20 cellular contexts compared by ENCODE assay signal in genomic region chr5:135477594-135477993, GRCh38. TPM values are rescaled to one million over a fixed set of nuclear protein-coding genes. Genes with fewer than 3 reads are reported as not detected.
DNase-seq lines count a peak whose midpoint lies in the region; ATAC-seq and TF ChIP-seq lines count a peak whose summit lies in the region.
"Had no signal": no experiment of that assay in that cellular context is flagged by ENCODE, and none has a peak within 500 bp of the region (broad histone marks: within the 10 kb centered on the region; RNA-seq: fewer than 3 reads in every experiment).

No MANE protein-coding gene starts in this region.

- no peak overlapping the region for H3K9ac ChIP-seq in smooth muscle cell (ENCODE audit: low read depth)
- H3K9ac ChIP-seq: BLaER1 treated with 17β-estradiol and CSF1 and Interleukin-3, amounts not matched to agents 10 nM and 100 nM had no signal

- H3K79me2 ChIP-seq in smooth muscle cell (ENCODE audit: low read depth): no peaks in the 10 kb centered on the region

- TF ChIP-seq POLR2A in tibial nerve (IDR thresholded peaks at IDR 0.05): no peak

- no peak overlapping the region for H3K27ac ChIP-seq in tibial nerve
- no peak overlapping the region for H3K27ac ChIP-seq in smooth muscle cell (ENCODE audit: low read depth)
- H3K27ac ChIP-seq: A549; BLaER1 treated with 17β-estradiol and CSF1 and Interleukin-3, amounts not matched to agents 10 nM and 100 nM had no signal

- H3K4me2 ChIP-seq in smooth muscle cell: no peak overlapping the region
- H3K4me2 ChIP-seq: A549; BLaER1 treated with 17β-estradiol and CSF1 and Interleukin-3, amounts not matched to agents 10 nM and 100 nM had no signal

- H3K4me3 ChIP-seq in tibial nerve (no peak overlapping the region), smooth muscle cell (no peak overlapping the region)
- H3K4me3 ChIP-seq: A549; BLaER1 treated with 17β-estradiol and CSF1 and Interleukin-3, amounts not matched to agents 10 nM and 100 nM had no signal

- no peaks in the 10 kb centered on the region for H3F3A ChIP-seq in smooth muscle cell (ENCODE audit: low read depth)

- H2AFZ ChIP-seq in smooth muscle cell (ENCODE audit: low read depth): no peak overlapping the region

- no peak for TF ChIP-seq CTCF in tibial nerve (IDR thresholded peaks at IDR 0.05)
- no peak for TF ChIP-seq CTCF in smooth muscle cell (IDR thresholded peaks at IDR 0.05; ENCODE audit: borderline replicate concordance, insufficient read depth, poor library complexity, severe bottlenecking)

- H3K36me3 ChIP-seq in tibial nerve (no peaks in the 10 kb centered on the region), smooth muscle cell (ENCODE audit: low read depth) (no peaks in the 10 kb centered on the region)
- H3K36me3 ChIP-seq: BLaER1 treated with 17β-estradiol and CSF1 and Interleukin-3, amounts not matched to agents 10 nM and 100 nM had no signal

- 39 to 48% methylated on average over 10 to 14 of the region's 15 CpGs for WGBS in tibial nerve, 2 donors
- WGBS in smooth muscle cell (ENCODE audit: low lambda C conversion rate): 76% methylated on average over 15 of the region's 15 CpGs

- H3K27me3 ChIP-seq in tibial nerve: peaks cover 0 to 15% of the 10 kb centered on the region in 2 donors
- peaks cover 76% of the 10 kb centered on the region for H3K27me3 ChIP-seq in smooth muscle cell (ENCODE audit: low read depth)
- H3K27me3 ChIP-seq: BLaER1 treated with 17β-estradiol and CSF1 and Interleukin-3, amounts not matched to agents 10 nM and 100 nM had no signal

- no peak for TF ChIP-seq EP300 in tibial nerve (IDR thresholded peaks at IDR 0.05)

- H3K4me1 ChIP-seq in tibial nerve (no peaks in the 10 kb centered on the region), smooth muscle cell (ENCODE audit: low read depth) (peaks cover 11% of the 10 kb centered on the region)
- H3K4me1 ChIP-seq: A549 had no signal

- H3K9me3 ChIP-seq in tibial nerve (no peaks in the 10 kb centered on the region), smooth muscle cell (replicated peaks; ENCODE audit: low read depth) (no peaks in the 10 kb centered on the region)
- H3K9me3 ChIP-seq: A549; BLaER1 treated with 17β-estradiol and CSF1 and Interleukin-3, amounts not matched to agents 10 nM and 100 nM had no signal

- ATAC-seq in HG03139 (IDR thresholded peaks at IDR 0.05; ENCODE audit: unreplicated experiment): no peak
- ATAC-seq in Right ventricle myocardium superior (ENCODE audit: poor library complexity): no peak
- ATAC-seq: A549 had no signal

- intact Hi-C loops in Right ventricle myocardium superior (cut with DNase I): no loop called here

- H4K20me1 ChIP-seq in smooth muscle cell (ENCODE audit: low read depth): no peaks in the 10 kb centered on the region
- H4K20me1 ChIP-seq: BLaER1 treated with 17β-estradiol and CSF1 and Interleukin-3, amounts not matched to agents 10 nM and 100 nM had no signal

- DNase-seq in DMS 273 (lab: John Stamatoyannopoulos, UW; ENCODE audit: unreplicated experiment) (peak; percentile 93), OCI-M1 (lab: John Stamatoyannopoulos, UW) (peak; percentile 53), ecto neural progenitor cell (ENCODE audit: low spot score) (peak; percentile 68), mesenteric fat pad (ENCODE audit: low spot score) (peak; percentile 88), tibial nerve (ENCODE audit: low spot score in 2 of 2) (no peak), Right ventricle myocardium superior (no peak), smooth muscle cell (lab: John Stamatoyannopoulos, UW; ENCODE audit: unreplicated experiment) (no peak)
- DNase-seq: GOT3, NCI-H1105, NCI-H187, NCI-H345, NCI-H526 had no signal

RNA-seq across cellular contexts. Expression of gene TIFAB, which starts 25.4 kb away (rescaled TPM):
- not detected for total RNA-seq in mesenteric fat pad
- total RNA-seq in tibial nerve: not detected
- total RNA-seq in Right ventricle myocardium superior: not detected
- total RNA-seq in smooth muscle cell: under 0.01 TPM in 1 of 2 replicates, not detected in the other
- 0.08 and 0.11 TPM in 2 replicates for polyA plus RNA-seq in smooth muscle cell
- total RNA-seq: Daoy, HT1080, LHCN-M2, RPMI7951 had no signal
- polyA plus RNA-seq: A549, IgD-negative memory B cell had no signal

RNA-seq across cellular contexts. Expression of gene DCANP1, which starts 30.4 kb away (rescaled TPM):
- not detected for total RNA-seq in mesenteric fat pad
- total RNA-seq in tibial nerve: not detected
- not detected for total RNA-seq in Right ventricle myocardium superior
- total RNA-seq in smooth muscle cell: not detected in 2 replicates
- polyA plus RNA-seq in smooth muscle cell: not detected in 2 replicates
- total RNA-seq: Daoy, HT1080, LHCN-M2, RPMI7951 had no signal
- polyA plus RNA-seq: A549, IgD-negative memory B cell had no signal

RNA-seq across cellular contexts. Expression of gene NEUROG1, which starts 58.2 kb away (rescaled TPM):
- total RNA-seq in mesenteric fat pad: not detected
- total RNA-seq in tibial nerve: not detected
- total RNA-seq in Right ventricle myocardium superior: not detected
- total RNA-seq in smooth muscle cell: not detected in 2 replicates
- not detected in 2 replicates for polyA plus RNA-seq in smooth muscle cell
- total RNA-seq: Daoy, HT1080, LHCN-M2, RPMI7951 had no signal
- polyA plus RNA-seq: A549, IgD-negative memory B cell had no signal

Comparison
In these comparisons a context has a peak if more than half of its experiments do, and no peak if none do; other contexts are left out.
1. DNase-seq: peak in DMS 273 (single experiment), OCI-M1 (single experiment), ecto neural progenitor cell (single experiment) and mesenteric fat pad (single experiment); none in tibial nerve (0 of 2), Right ventricle myocardium superior (single experiment) and smooth muscle cell (single experiment).